14 cellular contexts compared by ENCODE assay signal in the genomic region with DNA sequence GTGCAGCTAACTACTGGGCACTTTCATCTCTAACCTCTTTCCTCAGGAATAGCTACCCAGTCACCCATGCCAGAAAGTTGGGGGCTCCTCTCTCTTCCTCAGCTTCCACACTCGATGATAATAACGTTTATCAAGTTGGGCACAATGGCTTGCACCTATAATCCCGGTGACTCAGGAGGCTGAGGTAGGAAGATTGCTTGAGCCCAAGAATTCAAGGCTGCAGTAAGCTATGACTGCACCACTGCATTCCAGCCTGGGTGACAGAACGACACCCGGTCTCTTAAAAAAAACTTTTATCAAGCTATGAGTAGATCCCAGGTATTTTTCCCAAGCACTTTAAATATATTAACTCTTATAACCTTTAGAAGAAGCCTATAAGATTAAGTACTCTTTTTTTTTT. TPM values are rescaled to one million over a fixed set of nuclear protein-coding genes. Genes with fewer than 3 reads are reported as not detected.
DNase-seq lines count a peak whose midpoint lies in the region; ATAC-seq and TF ChIP-seq lines count a peak whose summit lies in the region.
"Had no signal": no experiment of that assay in that cellular context is flagged by ENCODE, and none has a peak within 500 bp of the region (broad histone marks: within the 10 kb centered on the region; RNA-seq: fewer than 3 reads in every experiment).

No MANE protein-coding gene starts in this region.

- peaks cover 33% of the 10 kb centered on the region for H3K4me1 ChIP-seq in suprapubic skin

- H3K4me1 Mint-ChIP-seq in activated T-cell treated with anti-CD3 and anti-CD28 coated beads, Interleukin-2, amount 50 U/mL, for 4 hours (ENCODE audit: low read depth): peaks cover 62% of the 10 kb centered on the region
- H3K4me1 Mint-ChIP-seq in activated B cell treated with CpG ODN at 0.5 μM for 24 hours: peaks cover 58% of the 10 kb centered on the region
- H3K4me1 Mint-ChIP-seq in immature natural killer cell: peaks cover 72 to 76% of the 10 kb centered on the region in 2 donors

- no peaks in the 10 kb centered on the region for H3K9me3 Mint-ChIP-seq in activated T-cell treated with anti-CD3 and anti-CD28 coated beads, Interleukin-2, amount 50 U/mL, for 4 hours
- H3K9me3 Mint-ChIP-seq in activated B cell treated with CpG ODN at 0.5 μM for 24 hours: no peaks in the 10 kb centered on the region
- no peaks in the 10 kb centered on the region for H3K9me3 Mint-ChIP-seq in immature natural killer cell

- no peak for TF ChIP-seq EP300 in suprapubic skin (IDR thresholded peaks at IDR 0.05)

- TF ChIP-seq POLR2A in suprapubic skin (IDR thresholded peaks at IDR 0.05): no peak

- H3K27ac ChIP-seq in suprapubic skin: no peak overlapping the region
- H3K27ac ChIP-seq: cardiac muscle cell had no signal

- 65% methylated on average over 5 of the region's 5 CpGs for WGBS in suprapubic skin

- H3K27me3 Mint-ChIP-seq in activated T-cell treated with anti-CD3 and anti-CD28 coated beads, Interleukin-2, amount 50 U/mL, for 4 hours (ENCODE audit: low read depth): no peaks in the 10 kb centered on the region
- H3K27me3 Mint-ChIP-seq in activated B cell treated with CpG ODN at 0.5 μM for 24 hours: no peaks in the 10 kb centered on the region
- peaks cover 0 to 9% (median 4%) of the 10 kb centered on the region in 3 donors for H3K27me3 Mint-ChIP-seq in immature natural killer cell (ENCODE audit: low read depth in 3 of 3)

- intact Hi-C loops in activated B cell treated with CpG ODN at 0.5 μM for 24 hours (cut with micrococcal nuclease): loop anchor here (5.0 kb wide), 1 partner anchor 1138 kb away; no protein-coding TSS in a partner anchor

- H3K27ac Mint-ChIP-seq in activated B cell treated with CpG ODN at 0.5 μM for 24 hours: peak overlapping the region; percentile 30
- H3K27ac Mint-ChIP-seq in immature natural killer cell: peak overlapping the region; percentile 77 to 96 (median 85)

- H3K36me3 ChIP-seq in suprapubic skin: peaks cover 28% of the 10 kb centered on the region
- H3K36me3 ChIP-seq: uterus had no signal

- H3K9me3 ChIP-seq in suprapubic skin: no peaks in the 10 kb centered on the region
- H3K9me3 ChIP-seq: uterus had no signal

- CTCF ChIA-PET in activated B cell treated with CpG ODN at 0.5 μM for 24 hours (lab: Charles Lee): interaction anchor here (3.2 kb wide), 1 partner anchor 67 kb away, joined by 11 read pairs; no protein-coding TSS in a partner anchor

- peak overlapping the region; percentile 97 for H3K4me3 ChIP-seq in suprapubic skin
- H3K4me3 ChIP-seq: cardiac muscle cell had no signal

- no peak for ATAC-seq in activated T-cell treated with anti-CD3 and anti-CD28 coated beads, Interleukin-2, amount 50 U/mL, for 4 hours
- ATAC-seq in activated B cell treated with CpG ODN at 0.5 μM for 24 hours (ENCODE audit: low read depth) (no peak), HG03342 (IDR thresholded peaks at IDR 0.05; ENCODE audit: unreplicated experiment) (no peak), HG03378 (IDR thresholded peaks at IDR 0.05; ENCODE audit: unreplicated experiment) (no peak)

- H3K27me3 ChIP-seq in suprapubic skin: no peaks in the 10 kb centered on the region
- H3K27me3 ChIP-seq: cardiac muscle cell, uterus had no signal

- POLR2A ChIA-PET in activated B cell treated with CpG ODN at 0.5 μM for 24 hours (lab: Charles Lee): interaction anchor here (1.0 kb wide), 1 partner anchor 65 kb away, joined by 4 read pairs; no protein-coding TSS in a partner anchor

- no peak for DNase-seq in activated T-cell treated with anti-CD3 and anti-CD28 coated beads, Interleukin-2, amount 50 U/mL, for 4 hours
- no peak for DNase-seq in activated T-cell treated with anti-CD3 and anti-CD28 coated beads, Interleukin-2, amount 50 U/mL, for 48 hours
- DNase-seq in activated B cell treated with CpG ODN at 0.5 μM for 24 hours: no peak
- no peak for DNase-seq in immature natural killer cell
- no peak for DNase-seq in suprapubic skin (ENCODE audit: low spot score in 2 of 2)
- no peak for DNase-seq in HuH-7 (ENCODE audit: low spot score)
- DNase-seq: foreskin fibroblast, KBM-7, kidney glomerular epithelial cell, NCI-H2171, uterus had no signal

- H3K4me3 Mint-ChIP-seq in activated T-cell treated with anti-CD3 and anti-CD28 coated beads, Interleukin-2, amount 50 U/mL, for 4 hours: peak overlapping the region; percentile 96
- H3K4me3 Mint-ChIP-seq in activated B cell treated with CpG ODN at 0.5 μM for 24 hours: peak overlapping the region; percentile 92
- peak overlapping the region in 4 of 5 donors; percentile 29 to 96 (median 64) for H3K4me3 Mint-ChIP-seq in immature natural killer cell

- no peak for TF ChIP-seq CTCF in activated B cell treated with CpG ODN at 0.5 μM for 24 hours (IDR thresholded peaks at IDR 0.05)
- TF ChIP-seq CTCF in suprapubic skin (IDR thresholded peaks at IDR 0.05): no peak

- H3K36me3 Mint-ChIP-seq in activated T-cell treated with anti-CD3 and anti-CD28 coated beads, Interleukin-2, amount 50 U/mL, for 4 hours (ENCODE audit: insufficient read depth): peaks cover 29% of the 10 kb centered on the region
- H3K36me3 Mint-ChIP-seq in activated B cell treated with CpG ODN at 0.5 μM for 24 hours (ENCODE audit: low read depth) (peaks cover 56% of the 10 kb centered on the region), immature natural killer cell (peaks cover 10 to 28% (median 18%) of the 10 kb centered on the region in 3 donors)

RNA-seq across cellular contexts. Expression of a gene that starts 2.0 kb away (rescaled TPM):
- total RNA-seq in activated T-cell treated with anti-CD3 and anti-CD28 coated beads, Interleukin-2, amount 50 U/mL, for 4 hours: 100 to 1,000 TPM; 315 to 335 (median 324) TPM
- total RNA-seq in activated B cell treated with CpG ODN at 0.5 μM for 24 hours (263 and 269 TPM in 2 replicates), suprapubic skin (100 to 1,000 TPM; 112 to 208 (median 152) TPM)
- 100 to 1,000 TPM in 1 of 3 donors, 10 to 100 TPM in 2; 35.5 to 133 (median 69.6) TPM for polyA plus RNA-seq in immature natural killer cell

RNA-seq across cellular contexts. Expression of a gene that starts 2.2 kb away (rescaled TPM):
- 1 to 10 TPM; 2.3 to 3.0 (median 2.6) TPM for total RNA-seq in activated T-cell treated with anti-CD3 and anti-CD28 coated beads, Interleukin-2, amount 50 U/mL, for 4 hours
- 1.8 and 2.9 TPM in 2 replicates for total RNA-seq in activated B cell treated with CpG ODN at 0.5 μM for 24 hours
- 1 to 10 TPM; 1.4 to 3.5 (median 1.9) TPM for polyA plus RNA-seq in immature natural killer cell
- 1 to 10 TPM; 2.2 to 4.7 (median 3.1) TPM for total RNA-seq in suprapubic skin

RNA-seq across cellular contexts. Expression of a gene that starts 27.9 kb away (rescaled TPM):
- 10 to 100 TPM; 12.6 to 16.4 (median 14.0) TPM for total RNA-seq in activated T-cell treated with anti-CD3 and anti-CD28 coated beads, Interleukin-2, amount 50 U/mL, for 4 hours
- total RNA-seq in activated B cell treated with CpG ODN at 0.5 μM for 24 hours (20.1 and 20.4 TPM in 2 replicates), suprapubic skin (10 to 100 TPM; 38.3 to 49.2 (median 43.0) TPM)
- polyA plus RNA-seq in immature natural killer cell: 10 to 100 TPM; 46.2 to 59.9 (median 49.2) TPM

RNA-seq across cellular contexts. Expression of a gene that starts 32.6 kb away (rescaled TPM):
- total RNA-seq in activated T-cell treated with anti-CD3 and anti-CD28 coated beads, Interleukin-2, amount 50 U/mL, for 4 hours: 1 to 10 TPM; 3.9 to 5.1 (median 4.4) TPM
- total RNA-seq in activated B cell treated with CpG ODN at 0.5 μM for 24 hours (8.6 and 8.8 TPM in 2 replicates), suprapubic skin (10 to 100 TPM in 2 of 4 donors, 1 to 10 TPM in 2; 6.3 to 15.5 (median 10.2) TPM)
- 1 to 10 TPM in 1 of 3 donors, under 1 TPM in 2; 0.38 to 1.1 (median 0.56) TPM for polyA plus RNA-seq in immature natural killer cell

RNA-seq across cellular contexts. Expression of a gene that starts 42.2 kb away (rescaled TPM):
- 10 to 100 TPM; 10.4 to 13.2 (median 12.5) TPM for total RNA-seq in activated T-cell treated with anti-CD3 and anti-CD28 coated beads, Interleukin-2, amount 50 U/mL, for 4 hours
- total RNA-seq in activated B cell treated with CpG ODN at 0.5 μM for 24 hours (0.40 and 0.42 TPM in 2 replicates), suprapubic skin (10 to 100 TPM in 3 of 4 donors, 1 to 10 TPM in 1; 8.9 to 19.9 (median 13.5) TPM)
- 1 to 10 TPM in 1 of 3 donors, under 1 TPM in 1, not detected in 1; 0.23 to 1.6 TPM for polyA plus RNA-seq in immature natural killer cell
